Comparison of ENCODE assay signal across 1 cellular context in the genomic region with DNA sequence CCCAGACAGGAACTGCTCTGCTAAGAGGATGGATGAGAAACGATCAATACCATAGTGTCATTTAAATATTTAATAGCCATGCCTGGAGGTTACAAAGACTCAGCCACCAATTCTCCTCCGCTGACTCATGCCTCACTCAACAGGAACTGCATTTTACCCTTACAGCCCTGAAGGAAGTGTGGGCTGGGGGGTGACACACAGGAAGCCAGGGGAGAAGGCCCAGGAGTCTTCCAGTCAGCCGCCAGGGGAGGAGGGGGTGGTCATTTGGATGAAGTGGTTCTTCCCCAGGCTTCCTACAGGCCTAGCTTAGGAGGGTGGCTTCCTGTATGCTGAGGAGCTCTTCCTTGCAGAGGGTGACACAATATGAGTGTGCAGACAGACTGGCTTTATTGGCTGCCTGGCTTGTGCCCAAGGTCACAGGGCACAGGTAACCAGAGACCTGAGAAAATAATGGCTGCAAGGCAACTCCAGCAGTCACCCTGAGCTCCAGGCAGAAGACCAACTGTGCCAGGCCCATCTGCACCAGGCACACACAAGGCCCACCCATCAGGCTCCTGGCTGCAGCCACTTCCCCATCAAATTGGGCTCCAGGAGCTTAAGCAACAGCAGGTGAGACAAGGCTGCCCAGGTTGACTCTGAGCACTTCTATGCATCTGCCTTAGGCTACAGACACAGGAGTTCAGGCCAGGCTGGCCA.
TF ChIP-seq lines count a peak whose summit lies in the region.

No MANE protein-coding gene starts in this region.

TF ChIP-seq in SK-N-SH, 30 proteins besides CTCF, POLR2A, EP300 and RAD21 (continued from another document):
- TF ChIP-seq, protein P1, sequence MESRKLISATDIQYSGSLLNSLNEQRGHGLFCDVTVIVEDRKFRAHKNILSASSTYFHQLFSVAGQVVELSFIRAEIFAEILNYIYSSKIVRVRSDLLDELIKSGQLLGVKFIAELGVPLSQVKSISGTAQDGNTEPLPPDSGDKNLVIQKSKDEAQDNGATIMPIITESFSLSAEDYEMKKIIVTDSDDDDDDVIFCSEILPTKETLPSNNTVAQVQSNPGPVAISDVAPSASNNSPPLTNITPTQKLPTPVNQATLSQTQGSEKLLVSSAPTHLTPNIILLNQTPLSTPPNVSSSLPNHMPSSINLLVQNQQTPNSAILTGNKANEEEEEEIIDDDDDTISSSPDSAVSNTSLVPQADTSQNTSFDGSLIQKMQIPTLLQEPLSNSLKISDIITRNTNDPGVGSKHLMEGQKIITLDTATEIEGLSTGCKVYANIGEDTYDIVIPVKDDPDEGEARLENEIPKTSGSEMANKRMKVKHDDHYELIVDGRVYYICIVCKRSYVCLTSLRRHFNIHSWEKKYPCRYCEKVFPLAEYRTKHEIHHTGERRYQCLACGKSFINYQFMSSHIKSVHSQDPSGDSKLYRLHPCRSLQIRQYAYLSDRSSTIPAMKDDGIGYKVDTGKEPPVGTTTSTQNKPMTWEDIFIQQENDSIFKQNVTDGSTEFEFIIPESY (IDR thresholded peaks at IDR 0.05; ENCODE audit: borderline replicate concordance, low read depth), result peak; percentile 82
- TF ChIP-seq, protein P2, sequence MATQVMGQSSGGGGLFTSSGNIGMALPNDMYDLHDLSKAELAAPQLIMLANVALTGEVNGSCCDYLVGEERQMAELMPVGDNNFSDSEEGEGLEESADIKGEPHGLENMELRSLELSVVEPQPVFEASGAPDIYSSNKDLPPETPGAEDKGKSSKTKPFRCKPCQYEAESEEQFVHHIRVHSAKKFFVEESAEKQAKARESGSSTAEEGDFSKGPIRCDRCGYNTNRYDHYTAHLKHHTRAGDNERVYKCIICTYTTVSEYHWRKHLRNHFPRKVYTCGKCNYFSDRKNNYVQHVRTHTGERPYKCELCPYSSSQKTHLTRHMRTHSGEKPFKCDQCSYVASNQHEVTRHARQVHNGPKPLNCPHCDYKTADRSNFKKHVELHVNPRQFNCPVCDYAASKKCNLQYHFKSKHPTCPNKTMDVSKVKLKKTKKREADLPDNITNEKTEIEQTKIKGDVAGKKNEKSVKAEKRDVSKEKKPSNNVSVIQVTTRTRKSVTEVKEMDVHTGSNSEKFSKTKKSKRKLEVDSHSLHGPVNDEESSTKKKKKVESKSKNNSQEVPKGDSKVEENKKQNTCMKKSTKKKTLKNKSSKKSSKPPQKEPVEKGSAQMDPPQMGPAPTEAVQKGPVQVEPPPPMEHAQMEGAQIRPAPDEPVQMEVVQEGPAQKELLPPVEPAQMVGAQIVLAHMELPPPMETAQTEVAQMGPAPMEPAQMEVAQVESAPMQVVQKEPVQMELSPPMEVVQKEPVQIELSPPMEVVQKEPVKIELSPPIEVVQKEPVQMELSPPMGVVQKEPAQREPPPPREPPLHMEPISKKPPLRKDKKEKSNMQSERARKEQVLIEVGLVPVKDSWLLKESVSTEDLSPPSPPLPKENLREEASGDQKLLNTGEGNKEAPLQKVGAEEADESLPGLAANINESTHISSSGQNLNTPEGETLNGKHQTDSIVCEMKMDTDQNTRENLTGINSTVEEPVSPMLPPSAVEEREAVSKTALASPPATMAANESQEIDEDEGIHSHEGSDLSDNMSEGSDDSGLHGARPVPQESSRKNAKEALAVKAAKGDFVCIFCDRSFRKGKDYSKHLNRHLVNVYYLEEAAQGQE (IDR thresholded peaks at IDR 0.05; ENCODE audit: low read depth, low read length), result peak; percentile 79
- TF ChIP-seq, protein P3, sequence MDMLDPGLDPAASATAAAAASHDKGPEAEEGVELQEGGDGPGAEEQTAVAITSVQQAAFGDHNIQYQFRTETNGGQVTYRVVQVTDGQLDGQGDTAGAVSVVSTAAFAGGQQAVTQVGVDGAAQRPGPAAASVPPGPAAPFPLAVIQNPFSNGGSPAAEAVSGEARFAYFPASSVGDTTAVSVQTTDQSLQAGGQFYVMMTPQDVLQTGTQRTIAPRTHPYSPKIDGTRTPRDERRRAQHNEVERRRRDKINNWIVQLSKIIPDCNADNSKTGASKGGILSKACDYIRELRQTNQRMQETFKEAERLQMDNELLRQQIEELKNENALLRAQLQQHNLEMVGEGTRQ (IDR thresholded peaks at IDR 0.05; ENCODE audit: borderline replicate concordance, low read depth, low read length), result no peak
- TF ChIP-seq POLR2AphosphoS5 (IDR thresholded peaks at IDR 0.05; ENCODE audit: low read depth, low read length) (peak; percentile 86), RFX5 (IDR thresholded peaks at IDR 0.05; ENCODE audit: low read length) (no peak), GATA2 (CRISPR knock-in tag; IDR thresholded peaks at IDR 0.05) (no peak), NRF1 (IDR thresholded peaks at IDR 0.05; ENCODE audit: low read depth, low read length) (no peak), ELF1 (IDR thresholded peaks at IDR 0.05) (peak; percentile 73), FOSL2 (IDR thresholded peaks at IDR 0.05; ENCODE audit: borderline replicate concordance, low read depth) (peak; percentile 93), MEF2A (IDR thresholded peaks at IDR 0.05; ENCODE audit: borderline replicate concordance, low read depth) (peak; percentile 63; the same call in 1 of the 2 replicates), JUND (IDR thresholded peaks at IDR 0.05) (peak; percentile 99), EZH2phosphoT487 (IDR thresholded peaks at IDR 0.05; ENCODE audit: borderline replicate concordance, low read depth) (no peak), SMC3 (IDR thresholded peaks at IDR 0.05; ENCODE audit: low read depth, low read length) (no peak), FOXM1 (IDR thresholded peaks at IDR 0.05; ENCODE audit: low read depth) (peak; percentile 95), TEAD4 (IDR thresholded peaks at IDR 0.05; ENCODE audit: borderline replicate concordance, insufficient read depth) (peak; percentile 94), RCOR1 (IDR thresholded peaks at IDR 0.05; ENCODE audit: low read length) (no peak), TCF12 (IDR thresholded peaks at IDR 0.05) (peak; percentile 97), GABPA (IDR thresholded peaks at IDR 0.05; ENCODE audit: low read depth) (peak; percentile 68), CHD2 (IDR thresholded peaks at IDR 0.05; ENCODE audit: low read length, partially characterized antibody) (no peak), MXI1 (IDR thresholded peaks at IDR 0.05; ENCODE audit: low read depth, low read length) (no peak), TAF1 (IDR thresholded peaks at IDR 0.05; ENCODE audit: borderline replicate concordance, low read depth, low read length) (0 out of 2 replicates have a peak, but pooled peaks have one; percentile 49), RXRA (IDR thresholded peaks at IDR 0.05; ENCODE audit: borderline replicate concordance, low read depth) (peak; percentile 97), SIN3A (IDR thresholded peaks at IDR 0.05; ENCODE audit: borderline replicate concordance, low read depth, low read length) (peak; percentile 88; the same call in 1 of the 2 replicates), NFIC (IDR thresholded peaks at IDR 0.05; ENCODE audit: borderline replicate concordance) (peak; percentile 82), FOXJ3 (CRISPR knock-in tag; IDR thresholded peaks at IDR 0.05) (no peak)
- TF ChIP-seq, protein P4, sequence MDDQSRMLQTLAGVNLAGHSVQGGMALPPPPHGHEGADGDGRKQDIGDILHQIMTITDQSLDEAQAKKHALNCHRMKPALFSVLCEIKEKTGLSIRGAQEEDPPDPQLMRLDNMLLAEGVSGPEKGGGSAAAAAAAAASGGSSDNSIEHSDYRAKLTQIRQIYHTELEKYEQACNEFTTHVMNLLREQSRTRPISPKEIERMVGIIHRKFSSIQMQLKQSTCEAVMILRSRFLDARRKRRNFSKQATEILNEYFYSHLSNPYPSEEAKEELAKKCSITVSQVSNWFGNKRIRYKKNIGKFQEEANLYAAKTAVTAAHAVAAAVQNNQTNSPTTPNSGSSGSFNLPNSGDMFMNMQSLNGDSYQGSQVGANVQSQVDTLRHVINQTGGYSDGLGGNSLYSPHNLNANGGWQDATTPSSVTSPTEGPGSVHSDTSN (IDR thresholded peaks at IDR 0.05), result peak; percentile 91
- TF ChIP-seq, protein P5, sequence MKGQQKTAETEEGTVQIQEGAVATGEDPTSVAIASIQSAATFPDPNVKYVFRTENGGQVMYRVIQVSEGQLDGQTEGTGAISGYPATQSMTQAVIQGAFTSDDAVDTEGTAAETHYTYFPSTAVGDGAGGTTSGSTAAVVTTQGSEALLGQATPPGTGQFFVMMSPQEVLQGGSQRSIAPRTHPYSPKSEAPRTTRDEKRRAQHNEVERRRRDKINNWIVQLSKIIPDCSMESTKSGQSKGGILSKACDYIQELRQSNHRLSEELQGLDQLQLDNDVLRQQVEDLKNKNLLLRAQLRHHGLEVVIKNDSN (IDR thresholded peaks at IDR 0.05; ENCODE audit: borderline replicate concordance, low read depth), result no peak
- TF ChIP-seq, protein P6, sequence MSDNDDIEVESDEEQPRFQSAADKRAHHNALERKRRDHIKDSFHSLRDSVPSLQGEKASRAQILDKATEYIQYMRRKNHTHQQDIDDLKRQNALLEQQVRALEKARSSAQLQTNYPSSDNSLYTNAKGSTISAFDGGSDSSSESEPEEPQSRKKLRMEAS (IDR thresholded peaks at IDR 0.05; ENCODE audit: low read depth), result peak; percentile 82
- TF ChIP-seq, protein P7, sequence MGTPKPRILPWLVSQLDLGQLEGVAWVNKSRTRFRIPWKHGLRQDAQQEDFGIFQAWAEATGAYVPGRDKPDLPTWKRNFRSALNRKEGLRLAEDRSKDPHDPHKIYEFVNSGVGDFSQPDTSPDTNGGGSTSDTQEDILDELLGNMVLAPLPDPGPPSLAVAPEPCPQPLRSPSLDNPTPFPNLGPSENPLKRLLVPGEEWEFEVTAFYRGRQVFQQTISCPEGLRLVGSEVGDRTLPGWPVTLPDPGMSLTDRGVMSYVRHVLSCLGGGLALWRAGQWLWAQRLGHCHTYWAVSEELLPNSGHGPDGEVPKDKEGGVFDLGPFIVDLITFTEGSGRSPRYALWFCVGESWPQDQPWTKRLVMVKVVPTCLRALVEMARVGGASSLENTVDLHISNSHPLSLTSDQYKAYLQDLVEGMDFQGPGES (IDR thresholded peaks at IDR 0.05; ENCODE audit: low read depth, low read length), result no peak
TF ChIP-seq in SK-N-SH: peak in this region for 18.
